ENCODE assay signal across 19 cellular contexts in the genomic region with DNA sequence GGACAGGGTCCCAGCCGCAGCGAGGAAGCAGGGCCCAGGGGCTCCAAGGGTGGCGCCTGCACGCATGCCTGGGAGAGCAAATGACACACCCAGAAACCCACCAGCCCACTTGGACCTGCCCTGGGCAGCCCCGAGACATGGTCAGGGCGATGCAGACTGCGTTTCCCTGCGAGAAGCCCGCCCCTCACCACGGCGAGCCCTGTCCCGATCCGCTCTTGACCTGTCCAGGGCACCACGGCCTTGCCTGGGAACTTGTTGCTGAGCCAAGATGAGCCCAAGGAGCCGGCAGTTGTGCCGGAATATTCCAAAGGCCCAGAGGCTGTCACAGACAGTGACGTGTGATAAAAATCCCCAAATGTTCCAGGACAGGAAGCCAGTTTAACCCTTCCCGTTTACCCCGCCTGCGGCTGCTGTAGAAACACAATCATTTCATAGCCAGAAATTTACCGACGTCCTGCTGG.
DNase-seq lines count a peak whose midpoint lies in the region; ATAC-seq, FAIRE-seq and TF ChIP-seq lines count a peak whose summit lies in the region.
"Had no signal": no experiment of that assay in that cellular context is flagged by ENCODE, and none has a peak within 500 bp of the region (broad histone marks: within the 10 kb centered on the region; RNA-seq: fewer than 3 reads in every experiment).

No MANE protein-coding gene starts in this region.

- no peaks in the 10 kb centered on the region for H3K36me3 ChIP-seq in BLaER1 treated with 17β-estradiol and CSF1 and Interleukin-3, amounts not matched to agents 10 nM and 100 nM
- H3K36me3 ChIP-seq: MG63, neutrophil had no signal

- H3K36me3 Mint-ChIP-seq in nephron (ENCODE audit: low read depth): no peaks in the 10 kb centered on the region

- H3K9me3 Mint-ChIP-seq in nephron: no peaks in the 10 kb centered on the region
- H3K9me3 Mint-ChIP-seq: activated CD4-positive, alpha-beta T cell treated with anti-CD3 and anti-CD28 coated beads, Interleukin-2, amount 10 ng/mL, durations not matched to agents 7 days and 5 days had no signal

- DNase-seq in choroid plexus epithelial cell (ENCODE audit: low read depth) (peak; percentile 47), left ventricle myocardium superior (no peak), activated gamma-delta T cell (lab: John Stamatoyannopoulos, UW) (no peak), DMS153 treated with DMSO at 0.1 percent for 48 hours (lab: John Stamatoyannopoulos, UW; ENCODE audit: unreplicated experiment) (no peak), NCI-H1436 (lab: John Stamatoyannopoulos, UW) (no peak), frontal cortex (ENCODE audit: low spot score in 2 of 2) (no peak)
- DNase-seq: activated CD4-positive, alpha-beta T cell treated with anti-CD3 and anti-CD28 coated beads, Interleukin-2, amount 10 ng/mL, durations not matched to agents 7 days and 5 days; activated CD8-positive, alpha-beta memory T cell treated with anti-CD3 and anti-CD28 coated beads, Interleukin-2, amount 50 U/mL, for 4 hours; activated gamma-delta T cell treated with Interleukin-2 at 50 U/mL for 16 hours; cerebellar nuclear complex; DMS79 treated with DMSO at 0.1 percent for 48 hours; MG63; midbrain; NCI-H1694; NCI-H2227 treated with DMSO at 0.1 percent for 48 hours; stimulated activated naive CD8-positive, alpha-beta T cell treated with anti-CD3 and anti-CD28 coated beads, Interleukin-15, Interleukin-2, amounts not matched to agents 100 U/mL and 50 U/mL, for 24 hours had no signal

- peak overlapping the region in 2 of 3 experiments; percentile 50 to 80 for H3K27ac Mint-ChIP-seq in nephron
- H3K27ac Mint-ChIP-seq: activated CD4-positive, alpha-beta T cell treated with anti-CD3 and anti-CD28 coated beads, Interleukin-2, amount 10 ng/mL, durations not matched to agents 7 days and 5 days had no signal

- H3K4me3 Mint-ChIP-seq in nephron: no peak overlapping the region
- H3K4me3 Mint-ChIP-seq: activated CD4-positive, alpha-beta T cell treated with anti-CD3 and anti-CD28 coated beads, Interleukin-2, amount 10 ng/mL, durations not matched to agents 7 days and 5 days had no signal

- peak overlapping the region; percentile 63 to 91 (median 81) for H3K4me2 ChIP-seq in BLaER1 treated with 17β-estradiol and CSF1 and Interleukin-3, amounts not matched to agents 10 nM and 100 nM

- H3K4me1 Mint-ChIP-seq in nephron: peaks cover 52% of the 10 kb centered on the region

- H3K9me3 ChIP-seq in BLaER1 treated with 17β-estradiol and CSF1 and Interleukin-3, amounts not matched to agents 10 nM and 100 nM (replicated peaks in 1 of 11): peaks cover 0 to 15% (median 0%) of the 10 kb centered on the region in 11 experiments; a peak in 5 of 22 replicates
- H3K9me3 ChIP-seq: MG63, neutrophil had no signal

- H3K27ac ChIP-seq in BLaER1 treated with 17β-estradiol and CSF1 and Interleukin-3, amounts not matched to agents 10 nM and 100 nM: peak overlapping the region; percentile 37 to 93 (median 85); a peak in 19 of 22 replicates
- H3K27ac ChIP-seq: neutrophil had no signal

- peaks cover 66 to 96% (median 73%) of the 10 kb centered on the region in 10 experiments for H3K4me1 ChIP-seq in BLaER1 treated with 17β-estradiol and CSF1 and Interleukin-3, amounts not matched to agents 10 nM and 100 nM

- H3K27me3 ChIP-seq in BLaER1 treated with 17β-estradiol and CSF1 and Interleukin-3, amounts not matched to agents 10 nM and 100 nM: no peaks in the 10 kb centered on the region
- H3K27me3 ChIP-seq: MG63 had no signal

- FAIRE-seq in frontal cortex (lab: Jason Lieb, UNC): no peak

- peak; percentile 58 for ATAC-seq in left ventricle myocardium superior
- ATAC-seq: stimulated activated naive CD8-positive, alpha-beta T cell treated with anti-CD3 and anti-CD28 coated beads, Interleukin-15, Interleukin-2, amounts not matched to agents 100 U/mL and 50 U/mL, for 24 hours had no signal

- H3K4me3 ChIP-seq in BLaER1 treated with 17β-estradiol and CSF1 and Interleukin-3, amounts not matched to agents 10 nM and 100 nM: no peak overlapping the region
- H3K4me3 ChIP-seq in choroid plexus epithelial cell (ENCODE audit: low read depth, low read length): no peak overlapping the region
- H3K4me3 ChIP-seq: MG63 had no signal

- no peaks in the 10 kb centered on the region for H4K20me1 ChIP-seq in BLaER1 treated with 17β-estradiol and CSF1 and Interleukin-3, amounts not matched to agents 10 nM and 100 nM

- H3K9ac ChIP-seq in BLaER1 treated with 17β-estradiol and CSF1 and Interleukin-3, amounts not matched to agents 10 nM and 100 nM: peak overlapping the region; percentile 4 to 72 (median 50); a peak in 19 of 22 replicates

- peaks cover 17% of the 10 kb centered on the region for H3K27me3 Mint-ChIP-seq in nephron (ENCODE audit: low read depth)
- H3K27me3 Mint-ChIP-seq: activated CD4-positive, alpha-beta T cell treated with anti-CD3 and anti-CD28 coated beads, Interleukin-2, amount 10 ng/mL, durations not matched to agents 7 days and 5 days had no signal

- intact Hi-C loops in left ventricle myocardium superior (cut with micrococcal nuclease): no loop called here

- TF ChIP-seq CTCF in choroid plexus epithelial cell (conservative IDR thresholded peaks at IDR 0.05; ENCODE audit: low read depth, low read length) (no peak), nephron (IDR thresholded peaks at IDR 0.05; ENCODE audit: unreplicated experiment in 3 of 3) (no peak)
